Comparison of ENCODE assay signal across 11 cellular contexts in genomic region chr4:2850966-2851782, GRCh38. TPM values are rescaled to one million over a fixed set of nuclear protein-coding genes. Genes with fewer than 3 reads are reported as not detected.
DNase-seq lines count a peak whose midpoint lies in the region; ATAC-seq and TF ChIP-seq lines count a peak whose summit lies in the region.
"Had no signal": no experiment of that assay in that cellular context is flagged by ENCODE, and none has a peak within 500 bp of the region (broad histone marks: within the 10 kb centered on the region; RNA-seq: fewer than 3 reads in every experiment).

No MANE protein-coding gene starts in this region.

- H3K27ac Mint-ChIP-seq in WTC11, result peak overlapping the region; percentile 86

- H3K36me3 Mint-ChIP-seq in WTC11, result peaks cover 15% of the 10 kb centered on the region; the same call in 1 of the 2 replicates

- no peaks in the 10 kb centered on the region for H3K9me2 ChIP-seq in DOHH2 (replicated peaks; ENCODE audit: control insufficient read depth, low read length)

- H3K27ac ChIP-seq in A673 (ENCODE audit: low read depth, low read length, poor library complexity, severe bottlenecking) (peak overlapping the region; percentile 39), DOHH2 (ENCODE audit: low read depth, low read length) (no peak overlapping the region)

- H3K4me2 ChIP-seq in DOHH2 (ENCODE audit: low read length), result peak overlapping the region; percentile 37

- H3K27me3 Mint-ChIP-seq in WTC11 (ENCODE audit: low read depth), result no peaks in the 10 kb centered on the region

- H3K9me3 ChIP-seq in A673 (ENCODE audit: low read depth, low read length, poor library complexity, severe bottlenecking), result peaks cover 1% of the 10 kb centered on the region
- no peaks in the 10 kb centered on the region for H3K9me3 ChIP-seq in DOHH2 (ENCODE audit: control insufficient read depth, insufficient read depth, low read length)

- peaks cover 13% of the 10 kb centered on the region for H3K4me1 Mint-ChIP-seq in WTC11

- H3K36me3 ChIP-seq in A673 (ENCODE audit: insufficient read depth, low read length, poor library complexity, severe bottlenecking), result peaks cover 17% of the 10 kb centered on the region
- H3K36me3 ChIP-seq in DOHH2 (ENCODE audit: control insufficient read depth, low read length), result peaks cover 13% of the 10 kb centered on the region

- BruUV-seq in A673 (replicated peaks; lab: Mats Ljungman, UMichigan), result no TSS peak

- no peak overlapping the region for H3K4me3 Mint-ChIP-seq in WTC11
- H3K4me3 Mint-ChIP-seq: neural crest cell had no signal

- H3K27me3 ChIP-seq in A673 (replicated peaks; ENCODE audit: insufficient read depth, low read depth, low read length, poor library complexity) (no peaks in the 10 kb centered on the region), DOHH2 (ENCODE audit: control insufficient read depth, low read length) (peaks cover 19% of the 10 kb centered on the region)

- no peak for ATAC-seq in WTC11
- no peak for ATAC-seq in left colon
- ATAC-seq in HG02798 (IDR thresholded peaks at IDR 0.05; ENCODE audit: poor library complexity, unreplicated experiment), result no peak
- no peak for ATAC-seq in HG03469 (IDR thresholded peaks at IDR 0.05; ENCODE audit: unreplicated experiment)
- ATAC-seq: K562 had no signal

- H3K4me1 ChIP-seq in A673 (ENCODE audit: insufficient read depth, low read length, poor library complexity, severe bottlenecking) (peaks cover 23% of the 10 kb centered on the region), DOHH2 (ENCODE audit: control insufficient read depth, low read length) (peaks cover 56% of the 10 kb centered on the region)

- CTCF ChIA-PET in A673 (lab: Charles Lee), result no interaction called here
- CTCF ChIA-PET in WTC11 (lab: Charles Lee), result interaction anchor here (0.6 to 0.7 kb wide), 2 partner anchors 10 to 299 kb away, joined by 3 to 5 read pairs; no protein-coding TSS in a partner anchor

- intact Hi-C loops in A673 (cut with micrococcal nuclease; ENCODE audit: unreplicated experiment), result no loop called here
- intact Hi-C loops in left colon (cut with DNase I, micrococcal nuclease), result no loop called here

- H3F3A ChIP-seq in DOHH2 (ENCODE audit: control insufficient read depth, insufficient read depth), result peaks cover 34% of the 10 kb centered on the region

- no peaks in the 10 kb centered on the region for H3K9me3 Mint-ChIP-seq in WTC11
- H3K9me3 Mint-ChIP-seq: neural crest cell had no signal

- DNase-seq in A673 (ENCODE audit: low spot score) (no peak), WTC11 (ENCODE audit: low spot score) (no peak), kidney glomerular epithelial cell (lab: John Stamatoyannopoulos, UW) (peak; percentile 41), left colon (no peak), activated gamma-delta T cell (lab: John Stamatoyannopoulos, UW) (no peak)
- DNase-seq: effector CD8-positive, alpha-beta T cell had no signal

- no peak overlapping the region for H3K4me3 ChIP-seq in A673 (ENCODE audit: low read depth, low read length, poor library complexity, severe bottlenecking)
- peak overlapping the region; percentile 26 for H3K4me3 ChIP-seq in DOHH2 (ENCODE audit: low read length)
- H3K4me3 ChIP-seq: K562 had no signal

- POLR2A ChIA-PET in A673 (lab: Charles Lee; ENCODE audit: low non-redundant PET), result no interaction called here
- POLR2A ChIA-PET in WTC11 (lab: Charles Lee), result no interaction called here

- H4K20me1 ChIP-seq in DOHH2 (ENCODE audit: control insufficient read depth, insufficient read depth, low read depth, low read length), result peaks cover 38% of the 10 kb centered on the region

- peaks cover 62% of the 10 kb centered on the region for H3K79me2 ChIP-seq in DOHH2 (ENCODE audit: control insufficient read depth, low read length)

- no peak for TF ChIP-seq CTCF in A673 (conservative IDR thresholded peaks at IDR 0.05; ENCODE audit: low read depth, low read length)
- TF ChIP-seq CTCF in DOHH2 (IDR thresholded peaks at IDR 0.05; ENCODE audit: low read depth, low read length, poor library complexity, severe bottlenecking), result no peak
- TF ChIP-seq CTCF in WTC11 (IDR thresholded peaks at IDR 0.05), result no peak

TF ChIP-seq in WTC11, 78 proteins besides CTCF, POLR2A, EP300 and RAD21:
- no peak for TF ChIP-seq HMGA2 (CRISPR knock-in tag; IDR thresholded peaks at IDR 0.05)
- TF ChIP-seq SMAD4 (CRISPR knock-in tag; IDR thresholded peaks at IDR 0.05), result no peak
- TF ChIP-seq JAZF1 (CRISPR knock-in tag; IDR thresholded peaks at IDR 0.05), result no peak
- TF ChIP-seq ATF1 (CRISPR knock-in tag; IDR thresholded peaks at IDR 0.05), result no peak
- no peak for TF ChIP-seq OVOL2 (CRISPR knock-in tag; IDR thresholded peaks at IDR 0.05; ENCODE audit: borderline replicate concordance)
- no peak for TF ChIP-seq FOXK1 (CRISPR knock-in tag; IDR thresholded peaks at IDR 0.05)
- no peak for TF ChIP-seq ZNF396 (CRISPR knock-in tag; IDR thresholded peaks at IDR 0.05; ENCODE audit: borderline replicate concordance)
- TF ChIP-seq ETV6 (CRISPR knock-in tag; IDR thresholded peaks at IDR 0.05), result no peak
- no peak for TF ChIP-seq ARID4B (CRISPR knock-in tag; IDR thresholded peaks at IDR 0.05; ENCODE audit: borderline replicate concordance)
- TF ChIP-seq ZNF532 (CRISPR knock-in tag; IDR thresholded peaks at IDR 0.05; ENCODE audit: borderline replicate concordance), result no peak
- no peak for TF ChIP-seq TP53 (CRISPR knock-in tag; IDR thresholded peaks at IDR 0.05)
- no peak for TF ChIP-seq GRHL2 (CRISPR knock-in tag; IDR thresholded peaks at IDR 0.05; ENCODE audit: insufficient replicate concordance, severe bottlenecking)
- no peak for TF ChIP-seq CREB1 (CRISPR knock-in tag; IDR thresholded peaks at IDR 0.05)
- no peak for TF ChIP-seq ATF3 (CRISPR knock-in tag; conservative IDR thresholded peaks at IDR 0.05)

RNA-seq across cellular contexts. Expression of gene ADD1, which starts 7.5 kb away (rescaled TPM):
- 232 and 237 TPM in 2 replicates for total RNA-seq in A673 (2021)
- 164 to 178 TPM (median 167 TPM) in 3 replicates for total RNA-seq in WTC11 (2021)
- total RNA-seq in left colon, result 100 to 1,000 TPM; 250 to 254 TPM

RNA-seq across cellular contexts. Expression of gene SH3BP2, which starts 58.3 kb away (rescaled TPM):
- total RNA-seq in A673 (2021), result 34.4 and 37.7 TPM in 2 replicates
- 43.2 to 49.1 TPM (median 44.5 TPM) in 3 replicates for total RNA-seq in WTC11 (2021)
- total RNA-seq in left colon, result 10 to 100 TPM; 54.3 to 75.2 TPM
